In the genomic region with DNA sequence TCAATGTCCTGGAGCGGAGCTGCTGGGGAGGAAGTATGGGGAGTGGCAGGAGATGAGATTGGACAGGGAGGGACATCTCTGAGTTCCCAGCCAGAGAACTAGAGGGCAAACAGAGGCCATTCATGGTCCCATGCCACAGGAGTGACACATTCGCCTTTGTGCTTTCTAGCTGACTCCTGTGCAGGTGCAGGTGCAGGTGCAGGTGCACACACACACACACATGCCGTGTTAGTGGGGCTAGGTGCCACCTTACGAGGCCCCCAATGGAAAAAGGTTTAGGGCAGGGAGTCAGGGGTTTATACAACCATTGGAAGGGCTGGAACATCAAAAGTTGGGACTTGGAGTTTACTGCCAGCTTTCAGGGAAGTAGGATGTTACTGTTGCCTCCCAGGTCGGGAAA, we compare ENCODE assay signal across 21 cellular contexts.
"Had no signal": no experiment of that assay in that cellular context is flagged by ENCODE, and none has a peak within 500 bp of the region (broad histone marks: within the 10 kb centered on the region; RNA-seq: fewer than 3 reads in every experiment).

No MANE protein-coding gene starts in this region.

- H3K9me3 Mint-ChIP-seq: activated CD4-positive, alpha-beta memory T cell treated with anti-CD3 and anti-CD28 coated beads, Interleukin-2, amount 10 ng/mL, durations not matched to agents 7 days and 5 days; activated naive CD4-positive, alpha-beta T cell treated with anti-CD3 and anti-CD28 coated beads for 36 hours; central memory CD8-positive, alpha-beta T cell; naive B cell; stimulated activated naive CD8-positive, alpha-beta T cell treated with anti-CD3 and anti-CD28 coated beads, Interleukin-15, Interleukin-2, amounts not matched to agents 100 ng/mL and 50 ng/mL, for 24 hours had no signal

- H3K4me3 Mint-ChIP-seq: activated CD4-positive, alpha-beta memory T cell treated with anti-CD3 and anti-CD28 coated beads, Interleukin-2, amount 10 ng/mL, durations not matched to agents 7 days and 5 days; activated CD8-positive, alpha-beta memory T cell treated with anti-CD3 and anti-CD28 coated beads, Interleukin-2, amount 10 ng/mL, durations not matched to agents 7 days and 5 days; activated naive CD4-positive, alpha-beta T cell treated with anti-CD3 and anti-CD28 coated beads for 36 hours; central memory CD8-positive, alpha-beta T cell; naive B cell; stimulated activated naive CD8-positive, alpha-beta T cell treated with anti-CD3 and anti-CD28 coated beads, Interleukin-15, Interleukin-2, amounts not matched to agents 100 ng/mL and 50 ng/mL, for 24 hours had no signal

- ATAC-seq: activated CD8-positive, alpha-beta memory T cell treated with anti-CD3 and anti-CD28 coated beads, Interleukin-2, amount 10 ng/mL, durations not matched to agents 7 days and 5 days; left colon; right lobe of liver had no signal

- H3K36me3 Mint-ChIP-seq: activated CD8-positive, alpha-beta memory T cell treated with anti-CD3 and anti-CD28 coated beads, Interleukin-2, amount 10 ng/mL, durations not matched to agents 7 days and 5 days; naive B cell had no signal

- H3K27ac Mint-ChIP-seq: activated CD4-positive, alpha-beta memory T cell treated with anti-CD3 and anti-CD28 coated beads, Interleukin-2, amount 10 ng/mL, durations not matched to agents 7 days and 5 days; activated CD8-positive, alpha-beta memory T cell treated with anti-CD3 and anti-CD28 coated beads, Interleukin-2, amount 10 ng/mL, durations not matched to agents 7 days and 5 days; activated naive CD4-positive, alpha-beta T cell treated with anti-CD3 and anti-CD28 coated beads for 36 hours; naive B cell; stimulated activated naive CD8-positive, alpha-beta T cell treated with anti-CD3 and anti-CD28 coated beads, Interleukin-15, Interleukin-2, amounts not matched to agents 100 ng/mL and 50 ng/mL, for 24 hours had no signal

- H3K4me1 Mint-ChIP-seq: activated CD4-positive, alpha-beta memory T cell treated with anti-CD3 and anti-CD28 coated beads, Interleukin-2, amount 10 ng/mL, durations not matched to agents 7 days and 5 days; activated CD8-positive, alpha-beta memory T cell treated with anti-CD3 and anti-CD28 coated beads, Interleukin-2, amount 10 ng/mL, durations not matched to agents 7 days and 5 days; central memory CD8-positive, alpha-beta T cell had no signal

- DNase-seq: activated CD4-positive, alpha-beta memory T cell treated with anti-CD3 and anti-CD28 coated beads, Interleukin-2, amount 10 ng/mL, durations not matched to agents 7 days and 5 days; activated CD4-positive, alpha-beta T cell treated with anti-CD3 and anti-CD28 coated beads for 48 hours; activated CD4-positive, CD25-positive, alpha-beta regulatory T cell; activated CD8-positive, alpha-beta memory T cell treated with anti-CD3 and anti-CD28 coated beads, Interleukin-2, amount 10 ng/mL, durations not matched to agents 7 days and 5 days; activated naive CD4-positive, alpha-beta T cell treated with anti-CD3 and anti-CD28 coated beads for 36 hours; brain microvascular endothelial cell; colonic mucosa; erythroblast; foreskin melanocyte; glutamatergic neuron; hippocampal formation; left colon; naive B cell; ovary; right lobe of liver; small intestine; stimulated activated CD4-positive, alpha-beta T cell treated with anti-CD3 and anti-CD28 coated beads, Interleukin-15, amount 100 ng/mL, for 24 hours; stimulated activated CD4-positive, alpha-beta T cell treated with anti-CD3 and anti-CD28 coated beads, Interleukin-2, amount 100 ng/mL, for 48 hours; uterus had no signal
